19 cellular contexts compared by ENCODE assay signal in the genomic region with DNA sequence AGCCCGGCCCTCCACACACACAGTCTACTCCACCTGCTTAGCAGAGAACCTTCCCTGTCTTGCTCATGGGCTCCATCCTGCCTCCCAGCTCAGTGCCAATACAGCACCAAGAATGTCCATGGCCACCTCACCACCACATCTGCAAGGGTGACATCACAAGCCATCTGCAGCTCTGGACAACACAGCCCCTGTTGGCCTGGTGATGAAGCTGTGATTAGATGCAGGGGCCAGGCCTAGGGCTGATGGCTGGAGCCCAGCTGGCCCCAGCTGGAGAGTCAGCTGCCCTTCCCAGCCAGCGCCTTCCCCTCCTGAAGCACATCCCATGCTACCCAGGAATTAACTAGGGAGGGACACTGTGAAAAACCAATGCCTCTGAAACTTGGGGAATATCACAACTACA.
DNase-seq lines count a peak whose midpoint lies in the region; ATAC-seq, FAIRE-seq and TF ChIP-seq lines count a peak whose summit lies in the region.
"Had no signal": no experiment of that assay in that cellular context is flagged by ENCODE, and none has a peak within 500 bp of the region (broad histone marks: within the 10 kb centered on the region; RNA-seq: fewer than 3 reads in every experiment).

No MANE protein-coding gene starts in this region.

- TF ChIP-seq EP300 in SK-N-SH (IDR thresholded peaks at IDR 0.05; ENCODE audit: borderline replicate concordance in 1 of 2, low read depth in 1 of 2, low read length in 1 of 2), result no peak

- intact Hi-C loops in left ventricle myocardium inferior (cut with micrococcal nuclease), result no loop called here
- intact Hi-C loops in lower leg skin (cut with DNase I; ENCODE audit: low total_unique reads), result no loop called here

- H2AFZ ChIP-seq in SK-N-SH (ENCODE audit: low read depth), result no peak overlapping the region
- H2AFZ ChIP-seq: parathyroid adenoma had no signal

- H3K9me3 ChIP-seq in SK-N-SH (no peaks in the 10 kb centered on the region), left ventricle myocardium inferior (replicated peaks) (no peaks in the 10 kb centered on the region)
- H3K9me3 ChIP-seq: colonic mucosa, gastrocnemius medialis had no signal

- no peak overlapping the region for H3K9ac ChIP-seq in SK-N-SH
- H3K9ac ChIP-seq: parathyroid adenoma had no signal

- no peaks in the 10 kb centered on the region for H3F3A ChIP-seq in SK-N-SH (replicated peaks; ENCODE audit: insufficient read depth)

- H3K4me3 ChIP-seq in SK-N-SH (ENCODE audit: low read depth in 2 of 2, low read length in 1 of 2) (no peak overlapping the region), left ventricle myocardium inferior (no peak overlapping the region), lower leg skin (ENCODE audit: low read depth, poor library complexity, severe bottlenecking) (no peak overlapping the region)
- H3K4me3 ChIP-seq: colonic mucosa, gastrocnemius medialis, skin epidermis had no signal

- no peak for TF ChIP-seq RAD21 in SK-N-SH (IDR thresholded peaks at IDR 0.05; ENCODE audit: low read length)

- H4K20me1 ChIP-seq in SK-N-SH (ENCODE audit: insufficient read depth), result no peaks in the 10 kb centered on the region

- H3K4me2 ChIP-seq in SK-N-SH, result no peak overlapping the region

- H3K27ac ChIP-seq in SK-N-SH (ENCODE audit: low read depth in 2 of 2, low read length in 1 of 2), result no peak overlapping the region
- H3K27ac ChIP-seq in left ventricle myocardium inferior (replicated peaks), result peak overlapping the region; percentile 8
- H3K27ac ChIP-seq: colonic mucosa, gastrocnemius medialis, HL-60, parathyroid adenoma had no signal

- H3K79me2 ChIP-seq in SK-N-SH (ENCODE audit: insufficient read depth), result no peaks in the 10 kb centered on the region
- H3K79me2 ChIP-seq: parathyroid adenoma had no signal

- H3K27me3 ChIP-seq in SK-N-SH (ENCODE audit: insufficient read depth), result peaks cover 15% of the 10 kb centered on the region; the same call in 1 of the 2 replicates
- H3K27me3 ChIP-seq in left ventricle myocardium inferior (ENCODE audit: low read depth), result no peaks in the 10 kb centered on the region
- H3K27me3 ChIP-seq: colonic mucosa, gastrocnemius medialis had no signal

- TF ChIP-seq POLR2A in lower leg skin (IDR thresholded peaks at IDR 0.05) (no peak), GM12892 (IDR thresholded peaks at IDR 0.05; ENCODE audit: low read depth, low read length) (no peak)

- no peak for FAIRE-seq in GM12892 (lab: Jason Lieb, UNC)
- FAIRE-seq: endothelial cell of umbilical vein had no signal

- peaks cover 0 to 3% of the 10 kb centered on the region in 2 experiments; a peak in 1 of 4 replicates for H3K4me1 ChIP-seq in SK-N-SH (ENCODE audit: control insufficient read depth in 1 of 2, insufficient read depth in 2 of 2, low read depth in 1 of 2, low read length in 1 of 2)
- peaks cover 29% of the 10 kb centered on the region for H3K4me1 ChIP-seq in left ventricle myocardium inferior
- H3K4me1 ChIP-seq: colonic mucosa, parathyroid adenoma had no signal

- H3K9me2 ChIP-seq in SK-N-SH, result no peaks in the 10 kb centered on the region

- 71% methylated on average over 2 of the region's 2 CpGs for WGBS in SK-N-SH (ENCODE audit: low lambda C conversion rate)
- WGBS in lower leg skin, 2 donors, result 61 to 67% methylated on average over 2 of the region's 2 CpGs

- no peak for ATAC-seq in SK-N-SH treated with all-trans-retinoic acid at 6 μM for 48 hours
- ATAC-seq: naive thymus-derived CD4-positive, alpha-beta T cell had no signal

- DNase-seq in SK-N-SH (no peak), RKO (ENCODE audit: low spot score) (peak; percentile 19), left ventricle myocardium inferior (peak; percentile 44), T-helper 9 cell (no peak), lower leg skin (ENCODE audit: low spot score in 2 of 2) (no peak), GM12892 (ENCODE audit: insufficient read length) (no peak), HT-29 (ENCODE audit: low spot score) (no peak)
- DNase-seq: activated CD4-positive, alpha-beta T cell treated with anti-CD3 and anti-CD28 coated beads, Interleukin-2, amount 10 ng/mL, durations not matched to agents 7 days and 5 days; activated naive CD4-positive, alpha-beta T cell treated with anti-CD3 and anti-CD28 coated beads, Interleukin-2, amount 10 ng/mL, durations not matched to agents 7 days and 5 days; colonic mucosa; DMS153; gastrocnemius medialis; naive thymus-derived CD4-positive, alpha-beta T cell; NCI-H774 had no signal

- CTCF ChIA-PET in SK-N-SH (lab: Yijun Ruan, JAX), result no interaction called here

- TF ChIP-seq CTCF in SK-N-SH (IDR thresholded peaks at IDR 0.05), result no peak
- TF ChIP-seq CTCF in left ventricle myocardium inferior (IDR thresholded peaks at IDR 0.05; ENCODE audit: borderline replicate concordance), result no peak
- TF ChIP-seq CTCF in lower leg skin (IDR thresholded peaks at IDR 0.05), result no peak

- H3K36me3 ChIP-seq in SK-N-SH (replicated peaks in 1 of 2; ENCODE audit: control insufficient read depth in 1 of 2, insufficient read depth in 2 of 2, low read length in 1 of 2) (no peaks in the 10 kb centered on the region), left ventricle myocardium inferior (no peaks in the 10 kb centered on the region)
- H3K36me3 ChIP-seq: colonic mucosa, gastrocnemius medialis had no signal

- POLR2A ChIA-PET in SK-N-SH (lab: Yijun Ruan, JAX), result no interaction called here

TF ChIP-seq in SK-N-SH treated with all-trans-retinoic acid at 6 μM for 48 hours, 23 proteins besides CTCF, POLR2A, EP300 and RAD21:
- no peak for TF ChIP-seq ZNF8 (CRISPR knock-in tag; IDR thresholded peaks at IDR 0.05)
- TF ChIP-seq TCF4 (CRISPR knock-in tag; IDR thresholded peaks at IDR 0.05; ENCODE audit: borderline replicate concordance), result peak; percentile 19; the same call in 1 of the 2 replicates

TF ChIP-seq in SK-N-SH, 30 proteins besides CTCF, POLR2A, EP300 and RAD21:
- no peak for TF ChIP-seq ELF1 (IDR thresholded peaks at IDR 0.05)
- no peak for TF ChIP-seq RCOR1 (IDR thresholded peaks at IDR 0.05; ENCODE audit: low read length)
- TF ChIP-seq, protein P1, sequence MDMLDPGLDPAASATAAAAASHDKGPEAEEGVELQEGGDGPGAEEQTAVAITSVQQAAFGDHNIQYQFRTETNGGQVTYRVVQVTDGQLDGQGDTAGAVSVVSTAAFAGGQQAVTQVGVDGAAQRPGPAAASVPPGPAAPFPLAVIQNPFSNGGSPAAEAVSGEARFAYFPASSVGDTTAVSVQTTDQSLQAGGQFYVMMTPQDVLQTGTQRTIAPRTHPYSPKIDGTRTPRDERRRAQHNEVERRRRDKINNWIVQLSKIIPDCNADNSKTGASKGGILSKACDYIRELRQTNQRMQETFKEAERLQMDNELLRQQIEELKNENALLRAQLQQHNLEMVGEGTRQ (IDR thresholded peaks at IDR 0.05; ENCODE audit: borderline replicate concordance, low read depth, low read length), result no peak
- no peak for TF ChIP-seq GATA2 (CRISPR knock-in tag; IDR thresholded peaks at IDR 0.05)
- TF ChIP-seq SMC3 (IDR thresholded peaks at IDR 0.05; ENCODE audit: low read depth, low read length), result no peak
- no peak for TF ChIP-seq SIN3A (IDR thresholded peaks at IDR 0.05; ENCODE audit: borderline replicate concordance, low read depth, low read length)
- TF ChIP-seq YY1 (IDR thresholded peaks at IDR 0.05; ENCODE audit: low read depth), result no peak
- TF ChIP-seq, protein P2, sequence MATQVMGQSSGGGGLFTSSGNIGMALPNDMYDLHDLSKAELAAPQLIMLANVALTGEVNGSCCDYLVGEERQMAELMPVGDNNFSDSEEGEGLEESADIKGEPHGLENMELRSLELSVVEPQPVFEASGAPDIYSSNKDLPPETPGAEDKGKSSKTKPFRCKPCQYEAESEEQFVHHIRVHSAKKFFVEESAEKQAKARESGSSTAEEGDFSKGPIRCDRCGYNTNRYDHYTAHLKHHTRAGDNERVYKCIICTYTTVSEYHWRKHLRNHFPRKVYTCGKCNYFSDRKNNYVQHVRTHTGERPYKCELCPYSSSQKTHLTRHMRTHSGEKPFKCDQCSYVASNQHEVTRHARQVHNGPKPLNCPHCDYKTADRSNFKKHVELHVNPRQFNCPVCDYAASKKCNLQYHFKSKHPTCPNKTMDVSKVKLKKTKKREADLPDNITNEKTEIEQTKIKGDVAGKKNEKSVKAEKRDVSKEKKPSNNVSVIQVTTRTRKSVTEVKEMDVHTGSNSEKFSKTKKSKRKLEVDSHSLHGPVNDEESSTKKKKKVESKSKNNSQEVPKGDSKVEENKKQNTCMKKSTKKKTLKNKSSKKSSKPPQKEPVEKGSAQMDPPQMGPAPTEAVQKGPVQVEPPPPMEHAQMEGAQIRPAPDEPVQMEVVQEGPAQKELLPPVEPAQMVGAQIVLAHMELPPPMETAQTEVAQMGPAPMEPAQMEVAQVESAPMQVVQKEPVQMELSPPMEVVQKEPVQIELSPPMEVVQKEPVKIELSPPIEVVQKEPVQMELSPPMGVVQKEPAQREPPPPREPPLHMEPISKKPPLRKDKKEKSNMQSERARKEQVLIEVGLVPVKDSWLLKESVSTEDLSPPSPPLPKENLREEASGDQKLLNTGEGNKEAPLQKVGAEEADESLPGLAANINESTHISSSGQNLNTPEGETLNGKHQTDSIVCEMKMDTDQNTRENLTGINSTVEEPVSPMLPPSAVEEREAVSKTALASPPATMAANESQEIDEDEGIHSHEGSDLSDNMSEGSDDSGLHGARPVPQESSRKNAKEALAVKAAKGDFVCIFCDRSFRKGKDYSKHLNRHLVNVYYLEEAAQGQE (IDR thresholded peaks at IDR 0.05; ENCODE audit: low read depth, low read length), result no peak
- TF ChIP-seq, protein P3, sequence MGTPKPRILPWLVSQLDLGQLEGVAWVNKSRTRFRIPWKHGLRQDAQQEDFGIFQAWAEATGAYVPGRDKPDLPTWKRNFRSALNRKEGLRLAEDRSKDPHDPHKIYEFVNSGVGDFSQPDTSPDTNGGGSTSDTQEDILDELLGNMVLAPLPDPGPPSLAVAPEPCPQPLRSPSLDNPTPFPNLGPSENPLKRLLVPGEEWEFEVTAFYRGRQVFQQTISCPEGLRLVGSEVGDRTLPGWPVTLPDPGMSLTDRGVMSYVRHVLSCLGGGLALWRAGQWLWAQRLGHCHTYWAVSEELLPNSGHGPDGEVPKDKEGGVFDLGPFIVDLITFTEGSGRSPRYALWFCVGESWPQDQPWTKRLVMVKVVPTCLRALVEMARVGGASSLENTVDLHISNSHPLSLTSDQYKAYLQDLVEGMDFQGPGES (IDR thresholded peaks at IDR 0.05; ENCODE audit: low read depth, low read length), result no peak

Comparison
In these comparisons a context has a peak if more than half of its experiments do, and no peak if none do; other contexts are left out.
1. DNase-seq: peak in RKO (single experiment) and left ventricle myocardium inferior (single experiment); none in SK-N-SH (single experiment), T-helper 9 cell (single experiment), lower leg skin (0 of 2), GM12892 (single experiment) and HT-29 (single experiment).